1 cellular context compared by ENCODE assay signal in genomic region chr1:53725238-53725689, GRCh38.
TF ChIP-seq lines count a peak whose summit lies in the region.

No MANE protein-coding gene starts in this region.

TF ChIP-seq in HepG2, 621 proteins besides CTCF, POLR2A, EP300 and RAD21:
- TF ChIP-seq BHLHE40 (IDR thresholded peaks at IDR 0.05; ENCODE audit: low read length) (no peak), STAG1 (CRISPR knock-in tag; IDR thresholded peaks at IDR 0.05) (peak; percentile 33)
